13 cellular contexts compared by ENCODE assay signal in genomic region chr3:114406922-114407321, GRCh38.
DNase-seq lines count a peak whose midpoint lies in the region; ATAC-seq, FAIRE-seq and TF ChIP-seq lines count a peak whose summit lies in the region.
"Had no signal": no experiment of that assay in that cellular context is flagged by ENCODE, and none has a peak within 500 bp of the region (broad histone marks: within the 10 kb centered on the region; RNA-seq: fewer than 3 reads in every experiment).

No MANE protein-coding gene starts in this region.

- no peak for TF ChIP-seq CTCF in left ventricle myocardium inferior (IDR thresholded peaks at IDR 0.05; ENCODE audit: borderline replicate concordance)
- no peak for TF ChIP-seq CTCF in dorsolateral prefrontal cortex (IDR thresholded peaks at IDR 0.05 in 54 of 56, conservative IDR thresholded peaks at IDR 0.05 in 2 of 56; ENCODE audit: low read depth in 1 of 56, partially characterized antibody in 56 of 56)
- no peak for TF ChIP-seq CTCF in gastrocnemius medialis (IDR thresholded peaks at IDR 0.05 in 4 of 5, conservative IDR thresholded peaks at IDR 0.05 in 1 of 5)
- TF ChIP-seq CTCF in kidney (IDR thresholded peaks at IDR 0.05; ENCODE audit: borderline replicate concordance, extremely low read depth, insufficient read depth), result no peak
- no peak for TF ChIP-seq CTCF in stomach (IDR thresholded peaks at IDR 0.05)

- in situ Hi-C loops in gastrocnemius medialis (cut with MboI; ENCODE audit: low sequenced_read_pairs in 4 of 4), result loop anchor here in 1 of 4 donors (25.0 kb wide), 1 partner anchor 205 kb away; no protein-coding TSS in a partner anchor

- no peak for DNase-seq in left ventricle myocardium inferior
- DNase-seq in Right ventricle myocardium inferior (ENCODE audit: missing footprints), result no peak
- no peak for DNase-seq in dorsolateral prefrontal cortex
- DNase-seq in gastrocnemius medialis, result no peak
- no peak for DNase-seq in kidney
- no peak for DNase-seq in stomach
- DNase-seq in NCI-H2029 (lab: John Stamatoyannopoulos, UW), result no peak
- DNase-seq: Caco-2; CD8-positive, alpha-beta memory T cell; DND-41; GF-D8 had no signal

- no peak overlapping the region for H3K9ac ChIP-seq in kidney (ENCODE audit: low read length in 2 of 2)

- H3K4me3 ChIP-seq in left ventricle myocardium inferior (no peak overlapping the region), dorsolateral prefrontal cortex (no peak overlapping the region), gastrocnemius medialis (no peak overlapping the region), kidney (ENCODE audit: low read length in 2 of 2) (no peak overlapping the region), stomach (no peak overlapping the region)

- H3K4me1 ChIP-seq in left ventricle myocardium inferior (peaks cover 77% of the 10 kb centered on the region), gastrocnemius medialis (peaks cover 87 to 90% of the 10 kb centered on the region in 2 donors), kidney (ENCODE audit: control insufficient read depth in 1 of 2, insufficient read depth in 1 of 2, low read depth in 1 of 2, low read length in 2 of 2) (peaks cover 9 to 14% of the 10 kb centered on the region in 2 donors), stomach (peaks cover 3 to 43% (median 23%) of the 10 kb centered on the region in 4 donors)
- H3K4me1 ChIP-seq: Caco-2 had no signal

- no peak for TF ChIP-seq POLR2A in gastrocnemius medialis (IDR thresholded peaks at IDR 0.05)
- no peak for TF ChIP-seq POLR2A in stomach (IDR thresholded peaks at IDR 0.05)

- H3K36me3 ChIP-seq in left ventricle myocardium inferior, result no peaks in the 10 kb centered on the region
- no peaks in the 10 kb centered on the region for H3K36me3 ChIP-seq in gastrocnemius medialis
- H3K36me3 ChIP-seq in kidney (ENCODE audit: control insufficient read depth in 1 of 2, insufficient read depth in 2 of 2, low read length in 2 of 2), result no peaks in the 10 kb centered on the region
- H3K36me3 ChIP-seq in stomach, result no peaks in the 10 kb centered on the region

- WGBS in stomach, 5 donors, result 86 to 92% (median 89%) methylated on average over 3 of the region's 3 CpGs

- ATAC-seq in Right ventricle myocardium inferior (no peak), gastrocnemius medialis (no peak), HG02678 (IDR thresholded peaks at IDR 0.05; ENCODE audit: unreplicated experiment) (no peak)

- no peaks in the 10 kb centered on the region for H3K27me3 ChIP-seq in left ventricle myocardium inferior (ENCODE audit: low read depth)
- H3K27me3 ChIP-seq in dorsolateral prefrontal cortex, result no peaks in the 10 kb centered on the region
- H3K27me3 ChIP-seq in gastrocnemius medialis, result no peaks in the 10 kb centered on the region
- H3K27me3 ChIP-seq in stomach, result no peaks in the 10 kb centered on the region

- no peak for FAIRE-seq in kidney (lab: Jason Lieb, UNC)

- intact Hi-C loops in left ventricle myocardium inferior (cut with micrococcal nuclease), result no loop called here
- intact Hi-C loops in Right ventricle myocardium inferior (cut with DNase I), result no loop called here
- intact Hi-C loops in dorsolateral prefrontal cortex (cut with DNase I), result no loop called here
- intact Hi-C loops in gastrocnemius medialis (cut with DNase I; ENCODE audit: low total_unique reads), result no loop called here
- intact Hi-C loops in kidney (cut with DNase I), result no loop called here
- intact Hi-C loops in stomach (cut with DNase I; ENCODE audit: low total_unique reads), result no loop called here

- H3K27ac ChIP-seq in left ventricle myocardium inferior (replicated peaks) (peak overlapping the region; percentile 60), dorsolateral prefrontal cortex (peak overlapping the region in 49 of 59 donors; percentile 0 to 89 (median 55)), gastrocnemius medialis (peak overlapping the region; percentile 16 to 59 (median 38)), kidney (ENCODE audit: low read depth in 2 of 2, low read length in 2 of 2) (no peak overlapping the region), stomach (peak overlapping the region in 2 of 5 donors; percentile 15 to 48)
- H3K27ac ChIP-seq: 22Rv1 had no signal

- TF ChIP-seq EP300 in stomach (IDR thresholded peaks at IDR 0.05), result no peak

- H3K9me3 ChIP-seq in left ventricle myocardium inferior (replicated peaks), result no peaks in the 10 kb centered on the region
- H3K9me3 ChIP-seq in gastrocnemius medialis, result no peaks in the 10 kb centered on the region
- H3K9me3 ChIP-seq in kidney (ENCODE audit: control insufficient read depth in 1 of 2, low read length in 2 of 2), result no peaks in the 10 kb centered on the region
- no peaks in the 10 kb centered on the region for H3K9me3 ChIP-seq in stomach
- H3K9me3 ChIP-seq: Caco-2 had no signal

Comparison
In these comparisons a context has a peak if more than half of its experiments do, and no peak if none do; other contexts are left out.
1. H3K27ac ChIP-seq: peak in left ventricle myocardium inferior (single experiment), dorsolateral prefrontal cortex (49 of 59) and gastrocnemius medialis (4 of 4); none in kidney (0 of 2).